Comparison of ENCODE assay signal across 23 cellular contexts in genomic region chr5:19018822-19019221, GRCh38.
DNase-seq lines count a peak whose midpoint lies in the region; TF ChIP-seq lines count a peak whose summit lies in the region.
"Had no signal": no experiment of that assay in that cellular context is flagged by ENCODE, and none has a peak within 500 bp of the region (broad histone marks: within the 10 kb centered on the region; RNA-seq: fewer than 3 reads in every experiment).

No MANE protein-coding gene starts in this region.

- H3K4me3 ChIP-seq in H7 (ENCODE audit: insufficient read depth, low read depth, low read length): no peak overlapping the region
- H3K4me3 ChIP-seq: cardiac muscle cell, gastrocnemius medialis, GM23248 had no signal

- no peak overlapping the region for H3K4me3 Mint-ChIP-seq in neural crest cell
- no peak overlapping the region for H3K4me3 Mint-ChIP-seq in endothelial cell (ENCODE audit: unreplicated experiment)
- H3K4me3 Mint-ChIP-seq: CD4-positive, alpha-beta memory T cell; dendritic cell treated with granulocyte-macrophage colony-stimulating factor and Interleukin-4, amounts not matched to agents 40 ng/mL and 50 ng/mL, for 4 days; natural killer cell treated with Interleukin-12 subunit alpha and Interleukin-12 subunit beta and Interleukin-15 and Interleukin-18, amount 100 ng/mL, for 72 hours; stimulated activated naive CD8-positive, alpha-beta T cell treated with anti-CD3 and anti-CD28 coated beads, Interleukin-15, Interleukin-2, amounts not matched to agents 100 ng/mL and 50 ng/mL, for 24 hours; type B pancreatic cell had no signal

- DNase-seq in H7 (peak; percentile 5), NCI-H526 treated with DMSO at 0.1 percent for 48 hours (lab: John Stamatoyannopoulos, UW) (peak; percentile 47), amniotic epithelial cell (ENCODE audit: low read depth) (peak; percentile 4), neural crest cell (ENCODE audit: low read depth, low spot score) (no peak), endothelial cell (ENCODE audit: low spot score) (no peak), NCI-H2171 treated with DMSO at 0.1 percent for 48 hours (lab: John Stamatoyannopoulos, UW) (no peak), NCI-H1417 (lab: John Stamatoyannopoulos, UW) (no peak)
- DNase-seq in activated CD4-positive, alpha-beta T cell treated with anti-CD3 and anti-CD28 coated beads, Interleukin-2, amount 50 U/mL, for 48 hours: no peak
- DNase-seq: activated CD4-positive, alpha-beta T cell treated with anti-CD3 and anti-CD28 coated beads for 1 hour; activated effector memory CD4-positive, alpha-beta T cell treated with Interleukin-2 at 50 U/mL for 16 hours; CD4-positive, alpha-beta memory T cell; gastrocnemius medialis; GM23248; IMR-90; NCI-H187; NCI-H446 treated with DMSO at 0.1 percent for 48 hours; stimulated activated CD4-positive, alpha-beta T cell treated with anti-CD3 and anti-CD28 coated beads, Interleukin-2, amount 100 ng/mL, for 48 hours had no signal

- H3K9me3 Mint-ChIP-seq in neural crest cell (no peaks in the 10 kb centered on the region), endothelial cell (ENCODE audit: unreplicated experiment) (no peaks in the 10 kb centered on the region)
- H3K9me3 Mint-ChIP-seq: stimulated activated naive CD8-positive, alpha-beta T cell treated with anti-CD3 and anti-CD28 coated beads, Interleukin-15, Interleukin-2, amounts not matched to agents 100 ng/mL and 50 ng/mL, for 24 hours had no signal

- no peak for TF ChIP-seq CTCF in neural crest cell (conservative IDR thresholded peaks at IDR 0.05)
- TF ChIP-seq CTCF in endothelial cell (IDR thresholded peaks at IDR 0.05; ENCODE audit: unreplicated experiment): no peak

- H3K27ac Mint-ChIP-seq in neural crest cell (ENCODE audit: unreplicated experiment): peak overlapping the region; percentile 35
- no peak overlapping the region for H3K27ac Mint-ChIP-seq in endothelial cell (ENCODE audit: unreplicated experiment)
- H3K27ac Mint-ChIP-seq: CD4-positive, alpha-beta memory T cell; dendritic cell treated with granulocyte-macrophage colony-stimulating factor and Interleukin-4, amounts not matched to agents 40 ng/mL and 50 ng/mL, for 4 days; natural killer cell treated with Interleukin-12 subunit alpha and Interleukin-12 subunit beta and Interleukin-15 and Interleukin-18, amount 100 ng/mL, for 72 hours; progenitor cell of endocrine pancreas; stimulated activated naive CD8-positive, alpha-beta T cell treated with anti-CD3 and anti-CD28 coated beads, Interleukin-15, Interleukin-2, amounts not matched to agents 100 ng/mL and 50 ng/mL, for 24 hours; type B pancreatic cell had no signal

- H3K27me3 ChIP-seq in H7 (ENCODE audit: control insufficient read depth, insufficient read depth, low read length): no peaks in the 10 kb centered on the region
- H3K27me3 ChIP-seq: cardiac muscle cell, gastrocnemius medialis had no signal

- peaks cover 21% of the 10 kb centered on the region for H3K4me1 Mint-ChIP-seq in neural crest cell
- peaks cover 15% of the 10 kb centered on the region for H3K4me1 Mint-ChIP-seq in endothelial cell (ENCODE audit: unreplicated experiment)
- H3K4me1 Mint-ChIP-seq: CD4-positive, alpha-beta memory T cell had no signal

- no peaks in the 10 kb centered on the region for H3K36me3 Mint-ChIP-seq in neural crest cell (ENCODE audit: low read depth)
- H3K36me3 Mint-ChIP-seq in endothelial cell (ENCODE audit: low read depth, unreplicated experiment): no peaks in the 10 kb centered on the region
- H3K36me3 Mint-ChIP-seq: CD4-positive, alpha-beta memory T cell; type B pancreatic cell had no signal

- no peaks in the 10 kb centered on the region for H3K36me3 ChIP-seq in H7 (replicated peaks; ENCODE audit: control insufficient read depth, insufficient read depth, low read length)
- H3K36me3 ChIP-seq: cardiac muscle cell, gastrocnemius medialis had no signal

- H3K27me3 Mint-ChIP-seq in neural crest cell (ENCODE audit: low read depth) (no peaks in the 10 kb centered on the region), endothelial cell (ENCODE audit: unreplicated experiment) (no peaks in the 10 kb centered on the region)
- H3K27me3 Mint-ChIP-seq: CD4-positive, alpha-beta memory T cell; dendritic cell treated with granulocyte-macrophage colony-stimulating factor and Interleukin-4, amounts not matched to agents 40 ng/mL and 50 ng/mL, for 4 days; natural killer cell treated with Interleukin-12 subunit alpha and Interleukin-12 subunit beta and Interleukin-15 and Interleukin-18, amount 100 ng/mL, for 72 hours; progenitor cell of endocrine pancreas; stimulated activated naive CD8-positive, alpha-beta T cell treated with anti-CD3 and anti-CD28 coated beads, Interleukin-15, Interleukin-2, amounts not matched to agents 100 ng/mL and 50 ng/mL, for 24 hours; type B pancreatic cell had no signal

Comparison
In these comparisons a context has a peak if more than half of its experiments do, and no peak if none do; other contexts are left out.
1. DNase-seq: peak in H7 (single experiment), NCI-H526 treated with DMSO at 0.1 percent for 48 hours (single experiment) and amniotic epithelial cell (single experiment); none in neural crest cell (single experiment), endothelial cell (single experiment), NCI-H2171 treated with DMSO at 0.1 percent for 48 hours (single experiment), activated CD4-positive, alpha-beta T cell treated with anti-CD3 and anti-CD28 coated beads, Interleukin-2, amount 50 U/mL, for 48 hours (0 of 2) and NCI-H1417 (0 of 3).